ENCODE assay signal across 7 cellular contexts in genomic region chr13:100689191-100689590, GRCh38.
"Had no signal": no experiment of that assay in that cellular context is flagged by ENCODE, and none has a peak within 500 bp of the region (broad histone marks: within the 10 kb centered on the region; RNA-seq: fewer than 3 reads in every experiment).

No MANE protein-coding gene starts in this region.

- DNase-seq: GDM1, GF-D8 had no signal

- FAIRE-seq: G401.6, GM12878, GM12892, GM18507, GM19239 had no signal

- H3K4me3 ChIP-seq: GM12878 had no signal

- ATAC-seq: GM12878 had no signal
